12 cellular contexts compared by ENCODE assay signal in the genomic region with DNA sequence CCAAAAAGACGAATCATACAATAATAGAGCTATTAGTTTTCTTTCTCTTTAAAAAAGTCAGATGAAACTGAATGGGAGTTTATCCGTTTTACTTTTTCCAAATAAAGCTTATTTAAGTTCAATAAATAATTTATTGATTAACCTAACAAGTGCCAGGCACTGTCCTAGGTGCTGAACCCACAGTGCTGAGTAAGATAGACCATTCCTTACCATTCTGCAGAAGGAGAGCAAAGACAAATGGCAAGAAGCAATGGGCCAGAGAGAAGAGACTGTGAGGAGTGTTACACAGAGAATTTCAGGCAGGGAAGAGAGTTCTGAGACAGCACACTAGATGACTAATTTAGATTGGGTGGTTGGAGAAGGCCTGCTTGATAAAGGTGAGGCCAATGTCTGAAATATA.
"Had no signal": no experiment of that assay in that cellular context is flagged by ENCODE, and none has a peak within 500 bp of the region (broad histone marks: within the 10 kb centered on the region; RNA-seq: fewer than 3 reads in every experiment).

No MANE protein-coding gene starts in this region.

- H3K4me3 Mint-ChIP-seq: activated B cell treated with CpG ODN at 0.5 μM for 24 hours; natural killer cell treated with Interleukin-12 subunit alpha and Interleukin-12 subunit beta and Interleukin-15 and Interleukin-18, amount 100 ng/mL, for 72 hours had no signal

- ATAC-seq: heart left ventricle; left lobe of liver; natural killer cell treated with Interleukin-12 subunit alpha and Interleukin-12 subunit beta and Interleukin-15 and Interleukin-18, amount 100 ng/mL, for 72 hours; psoas muscle had no signal

- H3K9me3 ChIP-seq: heart left ventricle, psoas muscle, sigmoid colon had no signal

- H3K9me3 Mint-ChIP-seq: activated B cell treated with CpG ODN at 0.5 μM for 24 hours had no signal

- H3K36me3 Mint-ChIP-seq: natural killer cell treated with Interleukin-12 subunit alpha and Interleukin-12 subunit beta and Interleukin-15 and Interleukin-18, amount 100 ng/mL, for 72 hours had no signal

- H3K4me1 Mint-ChIP-seq: activated B cell treated with CpG ODN at 0.5 μM for 24 hours had no signal

- H3K4me1 ChIP-seq: heart left ventricle, psoas muscle, sigmoid colon had no signal

- H3K27ac ChIP-seq: heart left ventricle, psoas muscle, sigmoid colon had no signal

- H3K36me3 ChIP-seq: sigmoid colon had no signal

- H3K27ac Mint-ChIP-seq: activated B cell treated with CpG ODN at 0.5 μM for 24 hours; natural killer cell treated with Interleukin-12 subunit alpha and Interleukin-12 subunit beta and Interleukin-15 and Interleukin-18, amount 100 ng/mL, for 72 hours had no signal

- DNase-seq: activated B cell treated with CpG ODN at 0.5 μM for 24 hours; activated T-cell treated with anti-CD3 and anti-CD28 coated beads, Interleukin-2, amount 50 U/mL, for 48 hours; effector CD4-positive, alpha-beta T cell; heart left ventricle; psoas muscle; sigmoid colon; stimulated activated CD4-positive, alpha-beta T cell treated with anti-CD3 and anti-CD28 coated beads, Interleukin-2, amount 100 ng/mL, for 48 hours; stimulated activated naive CD4-positive, alpha-beta T cell treated with Interleukin-2 at 50 U/mL for 16 hours; T-helper 1 cell; trophoblast cell had no signal

- H3K27me3 Mint-ChIP-seq: activated B cell treated with CpG ODN at 0.5 μM for 24 hours; natural killer cell treated with Interleukin-12 subunit alpha and Interleukin-12 subunit beta and Interleukin-15 and Interleukin-18, amount 100 ng/mL, for 72 hours had no signal

- H3K27me3 ChIP-seq: heart left ventricle, sigmoid colon had no signal

- H3K4me3 ChIP-seq: heart left ventricle, psoas muscle, sigmoid colon had no signal
